In the genomic region with DNA sequence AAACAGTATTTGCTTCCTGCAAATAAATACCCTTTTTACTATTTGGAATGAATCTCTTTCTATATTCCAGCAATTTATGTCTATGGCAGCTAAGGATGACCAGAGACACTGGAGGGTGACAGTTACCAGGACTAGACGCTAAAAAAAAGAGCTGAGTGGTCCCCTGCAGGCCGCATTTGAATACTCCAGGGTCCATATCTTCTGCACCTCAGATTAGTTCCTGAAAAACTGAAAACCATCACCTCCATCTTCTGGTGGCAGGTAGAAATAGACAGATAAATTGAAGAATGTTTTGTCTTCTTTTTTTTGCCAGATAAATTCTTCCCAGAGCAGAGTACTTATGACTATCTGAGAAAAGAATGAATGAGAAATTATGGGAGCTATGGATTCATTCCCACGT, we compare ENCODE assay signal across 19 cellular contexts.
DNase-seq lines count a peak whose midpoint lies in the region; ATAC-seq, FAIRE-seq and TF ChIP-seq lines count a peak whose summit lies in the region.
"Had no signal": no experiment of that assay in that cellular context is flagged by ENCODE, and none has a peak within 500 bp of the region (broad histone marks: within the 10 kb centered on the region; RNA-seq: fewer than 3 reads in every experiment).

No MANE protein-coding gene starts in this region.

- no peak overlapping the region for H2AK5ac ChIP-seq in H1 (ENCODE audit: low read depth, low read length)

- H4K91ac ChIP-seq in H1 (replicated peaks; ENCODE audit: insufficient read length, low read length), result no peak overlapping the region

- no peak overlapping the region for H3K4ac ChIP-seq in H1 (replicated peaks; ENCODE audit: insufficient read length, low read depth, low read length)

- H3K14ac ChIP-seq in H1 (ENCODE audit: insufficient read length), result no peak overlapping the region

- H3K9me2 ChIP-seq in GM23338 (ENCODE audit: insufficient read depth), result no peaks in the 10 kb centered on the region; the same call in 1 of the 2 replicates

- H4K5ac ChIP-seq in H1 (ENCODE audit: insufficient read length, low read depth, low read length), result no peak overlapping the region

- TF ChIP-seq RAD21 in H1 (IDR thresholded peaks at IDR 0.05 in 1 of 2, conservative IDR thresholded peaks at IDR 0.05 in 1 of 2; ENCODE audit: low read depth in 2 of 2, low read length in 2 of 2), result peak; percentile 35; a peak in 3 of 4 replicates

- H3K4me1 ChIP-seq in BE2C (no peaks in the 10 kb centered on the region), GM23338 (ENCODE audit: insufficient read depth) (no peaks in the 10 kb centered on the region), H1 (replicated peaks in 1 of 4; ENCODE audit: control insufficient read depth in 3 of 4, insufficient read depth in 4 of 4, low read length in 3 of 4) (no peaks in the 10 kb centered on the region), left ventricle myocardium inferior (peaks cover 17% of the 10 kb centered on the region)
- H3K4me1 ChIP-seq: A549 had no signal

- no peak for FAIRE-seq in H1 (lab: Jason Lieb, UNC)
- FAIRE-seq: A549, G401.6, HTR-8/SVneo had no signal

- H3K27ac ChIP-seq in GM23338 (ENCODE audit: low read depth), result no peak overlapping the region
- no peak overlapping the region for H3K27ac ChIP-seq in H1 (ENCODE audit: low read depth, low read length)
- no peak overlapping the region for H3K27ac ChIP-seq in left ventricle myocardium inferior (replicated peaks)
- H3K27ac ChIP-seq: A549, PC-9 had no signal

- no peaks in the 10 kb centered on the region for H3K4me1 Mint-ChIP-seq in GM23338
- H3K4me1 Mint-ChIP-seq: CD14-positive monocyte had no signal

- H2BK20ac ChIP-seq in H1 (ENCODE audit: low read length), result no peak overlapping the region

- no peak overlapping the region for H3K9ac ChIP-seq in H1 (replicated peaks in 1 of 4; ENCODE audit: extremely low read depth in 1 of 4, low read depth in 3 of 4, low read length in 3 of 4)

- TF ChIP-seq POLR2A in H1 (IDR thresholded peaks at IDR 0.05; ENCODE audit: control extremely low read depth in 1 of 2, low read depth in 2 of 2, low read length in 2 of 2), result no peak

- H3K36me3 ChIP-seq in BE2C, result no peaks in the 10 kb centered on the region
- H3K36me3 ChIP-seq in GM23338 (ENCODE audit: insufficient read depth), result no peaks in the 10 kb centered on the region
- H3K36me3 ChIP-seq in H1 (ENCODE audit: control insufficient read depth in 2 of 4, insufficient read depth in 4 of 4, low read length in 3 of 4), result no peaks in the 10 kb centered on the region
- no peaks in the 10 kb centered on the region for H3K36me3 ChIP-seq in left ventricle myocardium inferior

- ATAC-seq in GM23338 (no peak), GM18870 (IDR thresholded peaks at IDR 0.05; ENCODE audit: unreplicated experiment) (no peak)
- ATAC-seq: T-helper 17 cell had no signal

- no peaks in the 10 kb centered on the region for H3K79me1 ChIP-seq in H1 (ENCODE audit: low read depth, low read length)

- H3K4me2 ChIP-seq in GM23338, result no peak overlapping the region
- H3K4me2 ChIP-seq in H1 (ENCODE audit: insufficient read depth in 1 of 2, low read depth in 2 of 2, low read length in 2 of 2), result no peak overlapping the region
- H3K4me2 ChIP-seq: A549, PC-9 had no signal

- no peaks in the 10 kb centered on the region for H3K23me2 ChIP-seq in H1 (ENCODE audit: low read depth, low read length)

- no peak overlapping the region for H3K23ac ChIP-seq in H1 (ENCODE audit: insufficient read length)

- no peak overlapping the region for H4K8ac ChIP-seq in H1 (ENCODE audit: extremely low read depth, insufficient read depth, low read length)

- TF ChIP-seq EP300 in H1 (IDR thresholded peaks at IDR 0.05; ENCODE audit: borderline replicate concordance in 1 of 2, low read depth in 2 of 2, low read length in 2 of 2), result no peak

- no peak overlapping the region for H3K56ac ChIP-seq in H1 (replicated peaks; ENCODE audit: insufficient read length, low read depth, low read length)

- 86% methylated on average over 3 of the region's 3 CpGs; no CpG with 5 or more reads in 1 of the 2 experiments for WGBS in H1 (ENCODE audit: extremely low coverage in 1 of 2, insufficient coverage in 1 of 2, insufficient read length in 1 of 2, insufficient replicate concordance in 2 of 2, low coverage in 1 of 2, low lambda C conversion rate in 2 of 2, missing lambda C conversion rate in 1 of 2), 2 experiments

- POLR2A ChIA-PET in H1 (lab: Charles Lee; ENCODE audit: partially characterized antibody), result no interaction called here

- H4K20me1 ChIP-seq in GM23338 (replicated peaks; ENCODE audit: insufficient read depth), result no peaks in the 10 kb centered on the region
- H4K20me1 ChIP-seq in H1 (replicated peaks in 1 of 2; ENCODE audit: control insufficient read depth in 1 of 2, insufficient read depth in 2 of 2, low read length in 2 of 2), result no peaks in the 10 kb centered on the region

- DNase-seq in BE2C, result no peak
- peak; percentile 15 for DNase-seq in GM23338 (ENCODE audit: low spot score)
- peak; percentile 2 for DNase-seq in OCI-M1 (lab: John Stamatoyannopoulos, UW)
- DNase-seq in H1 (ENCODE audit: low read depth in 1 of 2, low spot score in 2 of 2), result no peak
- no peak for DNase-seq in posterior vena cava (ENCODE audit: low spot score)
- DNase-seq in OCI-M2 (lab: John Stamatoyannopoulos, UW; ENCODE audit: unreplicated experiment), result no peak
- no peak for DNase-seq in left ventricle myocardium inferior
- DNase-seq: DMS79, MM.1S, NCI-H1417, NCI-H2029, NCI-H524, PC-9, T-helper 17 cell had no signal

- H3K27me3 ChIP-seq in BE2C (peaks cover 5% of the 10 kb centered on the region; the same call in 1 of the 2 replicates), GM23338 (ENCODE audit: insufficient read depth) (no peaks in the 10 kb centered on the region), H1 (replicated peaks in 1 of 4; ENCODE audit: control insufficient read depth in 3 of 4, extremely low read depth in 1 of 4, insufficient read depth in 3 of 4, low read length in 3 of 4) (no peaks in the 10 kb centered on the region), left ventricle myocardium inferior (ENCODE audit: low read depth) (peaks cover 8% of the 10 kb centered on the region)

- H2AFZ ChIP-seq in GM23338 (no peak overlapping the region), H1 (ENCODE audit: low read length) (no peak overlapping the region)
- H2AFZ ChIP-seq: PC-9 had no signal

- no peaks in the 10 kb centered on the region for H3F3A ChIP-seq in GM23338 (replicated peaks; ENCODE audit: low read depth)

- no peak overlapping the region for H2BK12ac ChIP-seq in H1 (ENCODE audit: low read depth, low read length)

- no peak overlapping the region for H3K27ac Mint-ChIP-seq in GM23338
- H3K27ac Mint-ChIP-seq: CD14-positive monocyte, T-helper 17 cell had no signal

- CTCF ChIA-PET in H1 (lab: Charles Lee; ENCODE audit: partially characterized antibody), result interaction anchor here (0.8 to 1.8 kb wide), 10 partner anchors 11 to 183 kb away, joined by 3 to 6 read pairs (median 3); no protein-coding TSS in a partner anchor

- H3K4me3 ChIP-seq in BE2C (ENCODE audit: low read depth, low read length) (no peak overlapping the region), GM23338 (no peak overlapping the region), H1 (ENCODE audit: extremely low read depth in 1 of 4, insufficient read depth in 2 of 4, low read depth in 3 of 4, low read length in 4 of 4) (no peak overlapping the region), left ventricle myocardium inferior (no peak overlapping the region)
- H3K4me3 ChIP-seq: A549, PC-9 had no signal

- H3K9me3 ChIP-seq in BE2C (no peaks in the 10 kb centered on the region), H1 (ENCODE audit: insufficient read depth in 2 of 2, low read depth in 1 of 2, low read length in 1 of 2) (peaks cover under 1 to 2% of the 10 kb centered on the region in 2 experiments; a peak in 2 of 4 replicates), left ventricle myocardium inferior (replicated peaks) (peaks cover 15% of the 10 kb centered on the region)

- 0 out of 2 replicates have a peak, but pooled peaks have one; percentile 4 for TF ChIP-seq CTCF in BE2C (IDR thresholded peaks at IDR 0.05; ENCODE audit: low read depth, low read length)
- no peak; a peak in 1 of 4 replicates for TF ChIP-seq CTCF in GM23338 (conservative IDR thresholded peaks at IDR 0.05; ENCODE audit: low read depth in 2 of 2)
- TF ChIP-seq CTCF in H1 (IDR thresholded peaks at IDR 0.05; ENCODE audit: control extremely low read depth in 1 of 3, insufficient read depth in 1 of 3, low read depth in 1 of 3, low read length in 3 of 3), result peak in 2 of 3 experiments; percentile 16 to 27; a peak in 2 of 4 replicates
- no peak for TF ChIP-seq CTCF in left ventricle myocardium inferior (IDR thresholded peaks at IDR 0.05; ENCODE audit: borderline replicate concordance)

- H3K4me3 Mint-ChIP-seq in GM23338, result no peak overlapping the region
- H3K4me3 Mint-ChIP-seq: CD14-positive monocyte, T-helper 17 cell had no signal

- no peak overlapping the region for H2BK5ac ChIP-seq in H1 (ENCODE audit: low read depth, low read length)

- no peak overlapping the region for H2BK15ac ChIP-seq in H1 (ENCODE audit: low read length)

- intact Hi-C loops in posterior vena cava (cut with DNase I), result no loop called here
- intact Hi-C loops in left ventricle myocardium inferior (cut with micrococcal nuclease), result no loop called here

- H3K36me3 Mint-ChIP-seq in GM23338 (ENCODE audit: low read depth), result peaks cover 3% of the 10 kb centered on the region; the same call in 1 of the 3 replicates
- H3K36me3 Mint-ChIP-seq: CD14-positive monocyte had no signal

- peaks cover 3% of the 10 kb centered on the region for H3K27me3 Mint-ChIP-seq in GM23338 (ENCODE audit: insufficient read depth, low read depth, poor library complexity)

- H2BK120ac ChIP-seq in H1 (replicated peaks; ENCODE audit: low read depth, low read length), result no peak overlapping the region

- H3K9me3 Mint-ChIP-seq in GM23338, result peaks cover 13% of the 10 kb centered on the region

- H3K79me2 ChIP-seq in GM23338 (replicated peaks; ENCODE audit: insufficient read depth) (no peaks in the 10 kb centered on the region), H1 (ENCODE audit: control insufficient read depth in 1 of 2, insufficient read depth in 2 of 2, low read length in 2 of 2) (no peaks in the 10 kb centered on the region)

- H3K18ac ChIP-seq in H1 (ENCODE audit: extremely low read depth, low read length), result no peak overlapping the region

TF ChIP-seq in GM23338, 12 proteins besides CTCF, POLR2A, EP300 and RAD21 (continues in another document):
- TF ChIP-seq NANOG (IDR thresholded peaks at IDR 0.05; ENCODE audit: borderline replicate concordance), result no peak

Comparison
In these comparisons a context has a peak if more than half of its experiments do, and no peak if none do; other contexts are left out.
1. DNase-seq: peak in GM23338 (single experiment) and OCI-M1 (single experiment); none in BE2C (single experiment), H1 (0 of 2), posterior vena cava (single experiment), OCI-M2 (single experiment) and left ventricle myocardium inferior (single experiment).
2. CTCF ChIP-seq: peak in BE2C (single experiment) and H1 (2 of 3); none in GM23338 (0 of 2) and left ventricle myocardium inferior (single experiment).